Comparison of ENCODE assay signal across 16 cellular contexts in the genomic region with DNA sequence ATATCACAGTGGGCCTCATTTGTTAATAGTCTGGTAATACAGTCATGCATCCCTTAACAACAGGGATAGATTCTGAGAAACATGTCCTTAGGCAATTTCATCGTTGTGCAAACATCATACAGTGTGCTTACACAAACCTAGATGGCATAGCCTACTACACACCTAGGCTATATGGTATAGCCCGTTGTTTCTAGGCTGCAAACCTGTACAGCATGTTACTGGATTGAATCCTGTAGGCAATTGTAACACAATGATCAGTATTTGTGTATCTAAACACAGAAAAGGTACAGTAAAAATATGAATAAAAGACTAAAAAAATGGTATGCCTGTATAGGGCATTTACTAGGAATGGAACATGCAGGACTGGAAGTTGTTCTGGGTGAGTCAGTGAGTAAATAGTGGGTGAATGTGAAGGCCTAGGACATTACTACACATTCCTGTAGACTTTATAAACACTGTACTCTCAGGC. TPM values are rescaled to one million over a fixed set of nuclear protein-coding genes. Genes with fewer than 3 reads are reported as not detected.
A peak's percentile ranks its signal among the peaks of the same experiment; 100 is the strongest.
DNase-seq lines count a peak whose midpoint lies in the region; ATAC-seq and TF ChIP-seq lines count a peak whose summit lies in the region.
"Had no signal": no experiment of that assay in that cellular context is flagged by ENCODE, and none has a peak within 500 bp of the region (broad histone marks: within the 10 kb centered on the region; RNA-seq: fewer than 3 reads in every experiment).

No MANE protein-coding gene starts in this region.

- no peaks in the 10 kb centered on the region for H3K36me3 ChIP-seq in Panc1 (ENCODE audit: control insufficient read depth, insufficient read depth, low read length)
- H3K36me3 ChIP-seq in osteoblast (ENCODE audit: insufficient read depth, low read length), result no peaks in the 10 kb centered on the region
- H3K36me3 ChIP-seq: sigmoid colon had no signal

- in situ Hi-C loops in Panc1 (cut with HindIII; ENCODE audit: low pct_unique_long_range_greater_than_20kb, low sequenced_read_pairs), result no loop called here

- DNase-seq in H4 (ENCODE audit: low spot score), result peak; percentile 64
- peak; percentile 86 for DNase-seq in Panc1 (ENCODE audit: low read depth, low spot score)
- DNase-seq in osteoblast (ENCODE audit: insufficient read length, low spot score, missing footprints), result no peak
- no peak for DNase-seq in inferior parietal cortex (ENCODE audit: extremely low spot score)
- no peak for DNase-seq in foreskin melanocyte
- DNase-seq: activated T-cell treated with anti-CD3 and anti-CD28 coated beads, Interleukin-2, amount 50 U/mL, for 4 hours; CD4-positive, CD25-positive, alpha-beta regulatory T cell; immature natural killer cell; naive thymus-derived CD8-positive, alpha-beta T cell; NCI-H82; sigmoid colon; substantia nigra had no signal

- POLR2A ChIA-PET in Panc1 (lab: Charles Lee), result no interaction called here

- no peaks in the 10 kb centered on the region for H4K20me1 ChIP-seq in osteoblast (ENCODE audit: insufficient read depth, low read length)

- BruUV-seq in Panc1 (replicated peaks; lab: Mats Ljungman, UMichigan), result no TSS peak

- H3K79me2 ChIP-seq in osteoblast (ENCODE audit: insufficient read depth, low read length), result no peaks in the 10 kb centered on the region

- no peaks in the 10 kb centered on the region for H3K4me1 ChIP-seq in Panc1 (ENCODE audit: control insufficient read depth, insufficient read depth, low read length)
- peaks cover 23% of the 10 kb centered on the region for H3K4me1 ChIP-seq in osteoblast (ENCODE audit: insufficient read depth, low read length)

- CTCF ChIA-PET in Panc1 (lab: Charles Lee), result interaction anchor here (0.7 kb wide), 1 partner anchor 604 kb away, joined by 5 read pairs; no protein-coding TSS in a partner anchor

- H3K27ac ChIP-seq in Panc1 (ENCODE audit: low read length) (no peak overlapping the region), osteoblast (ENCODE audit: low read depth, low read length) (peak overlapping the region; percentile 27)
- H3K27ac ChIP-seq: sigmoid colon had no signal

- no peak overlapping the region for H2AFZ ChIP-seq in osteoblast (ENCODE audit: low read length)

- no peak for TF ChIP-seq CTCF in Panc1 (IDR thresholded peaks at IDR 0.05)
- TF ChIP-seq CTCF in osteoblast (IDR thresholded peaks at IDR 0.05; ENCODE audit: extremely low read depth, low read depth, low read length), result no peak

- intact Hi-C loops in Panc1 (cut with micrococcal nuclease; ENCODE audit: unreplicated experiment), result no loop called here

- no peaks in the 10 kb centered on the region for H3K27me3 ChIP-seq in Panc1 (ENCODE audit: control insufficient read depth, insufficient read depth, low read length)
- H3K27me3 ChIP-seq in osteoblast (ENCODE audit: insufficient read depth, low read length), result no peaks in the 10 kb centered on the region
- H3K27me3 ChIP-seq: sigmoid colon had no signal

- no peak overlapping the region for H3K4me3 ChIP-seq in Panc1 (ENCODE audit: low read depth in 2 of 2, low read length in 2 of 2)
- H3K4me3 ChIP-seq in osteoblast (ENCODE audit: insufficient read depth, low read length), result no peak overlapping the region
- H3K4me3 ChIP-seq: sigmoid colon had no signal

- H3K9me3 ChIP-seq in Panc1 (ENCODE audit: control insufficient read depth, insufficient read depth, low read depth, low read length) (no peaks in the 10 kb centered on the region), osteoblast (ENCODE audit: low read depth, low read length) (no peaks in the 10 kb centered on the region)
- H3K9me3 ChIP-seq: sigmoid colon had no signal

- ATAC-seq in Panc1, result peak; percentile 93
- ATAC-seq in esophagus mucosa, result peak; percentile 45
- no peak for ATAC-seq in GM21825 (IDR thresholded peaks at IDR 0.05; ENCODE audit: unreplicated experiment)
- ATAC-seq in HG03457 (IDR thresholded peaks at IDR 0.05; ENCODE audit: unreplicated experiment), result no peak
- ATAC-seq: activated CD4-positive, CD25-positive, alpha-beta regulatory T cell treated with anti-CD3 and anti-CD28 coated beads, Interleukin-2, amount 50 U/mL, for 24 hours; activated T-cell treated with anti-CD3 and anti-CD28 coated beads, Interleukin-2, amount 50 U/mL, for 4 hours; naive thymus-derived CD8-positive, alpha-beta T cell had no signal

- peak overlapping the region; percentile 31 for H3K4me2 ChIP-seq in osteoblast (ENCODE audit: insufficient read depth, low read length)

RNA-seq across cellular contexts. Expression of a gene that starts 12.0 kb away (rescaled TPM):
- total RNA-seq in H4 (2014; rRNA removed; shearing (Covaris generic)), result 39.8 and 41.1 TPM in 2 replicates
- total RNA-seq in Panc1 (2021; ENCODE audit: unreplicated experiment) (0.77 TPM), esophagus mucosa (0.76 TPM), osteoblast (32.9 and 38.0 TPM in 2 replicates)
- polyA plus RNA-seq in Panc1 (2012; ENCODE audit: insufficient read length), result 1.9 TPM
- polyA plus RNA-seq: CD4-positive, CD25-positive, alpha-beta regulatory T cell; naive thymus-derived CD8-positive, alpha-beta T cell had no signal

Comparison
In these comparisons a context has a peak if more than half of its experiments do, and no peak if none do; other contexts are left out.
1. DNase-seq: peak in H4 (single experiment) and Panc1 (single experiment); none in osteoblast (single experiment), inferior parietal cortex (single experiment) and foreskin melanocyte (single experiment).
2. ATAC-seq: peak in Panc1 (single experiment) and esophagus mucosa (single experiment); none in GM21825 (single experiment) and HG03457 (single experiment).
3. RNA of a gene that starts 12.0 kb away (total RNA-seq): 39.8 to 41.1 TPM in H4 and 32.9 to 38.0 TPM in osteoblast; 0.77 TPM in Panc1 (single experiment) and 0.76 TPM in esophagus mucosa (single experiment); every median in the first group is over 10 times any median in the second.